Comparison of ENCODE assay signal across 8 cellular contexts in the genomic region with DNA sequence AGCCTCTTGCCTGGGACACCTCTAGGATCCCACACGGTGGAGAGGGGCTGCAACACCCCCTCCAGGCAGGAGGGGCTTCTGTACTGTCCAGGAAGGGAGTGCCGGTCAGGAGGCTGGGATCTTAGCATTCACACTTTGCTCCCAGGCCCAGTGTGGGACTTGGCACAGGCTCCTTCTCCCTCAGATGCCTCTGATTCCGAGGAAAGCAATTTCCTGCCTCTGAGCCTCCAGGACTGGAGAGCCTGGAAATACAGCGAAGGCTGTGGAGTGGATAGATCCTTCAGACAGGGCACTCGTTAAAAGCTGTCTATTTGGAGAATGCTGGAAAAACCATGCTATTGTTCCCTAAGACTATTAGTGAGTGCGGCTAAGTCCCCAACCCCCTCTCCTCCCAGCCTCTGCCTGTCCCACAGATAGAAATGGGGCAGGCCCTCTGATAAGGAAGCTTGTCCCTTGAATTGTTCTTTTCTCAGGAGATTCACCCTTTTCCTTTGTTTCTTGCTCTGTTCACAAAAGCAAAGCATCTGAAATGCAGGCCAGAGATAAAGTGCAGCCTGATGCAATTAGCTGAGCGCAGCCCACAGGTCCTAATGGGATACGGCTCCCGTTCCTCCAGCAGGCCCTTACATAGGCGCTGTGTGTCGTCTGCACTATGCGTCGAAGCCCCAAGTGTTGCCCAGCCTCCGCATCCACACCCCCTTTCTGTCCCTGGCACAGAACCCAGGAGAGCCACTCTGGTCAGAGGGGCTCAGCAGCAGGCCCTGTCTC.
A peak's percentile ranks its signal among the peaks of the same experiment; 100 is the strongest.
DNase-seq lines count a peak whose midpoint lies in the region; ATAC-seq, FAIRE-seq and TF ChIP-seq lines count a peak whose summit lies in the region.
"Had no signal": no experiment of that assay in that cellular context is flagged by ENCODE, and none has a peak within 500 bp of the region (broad histone marks: within the 10 kb centered on the region; RNA-seq: fewer than 3 reads in every experiment).

No MANE protein-coding gene starts in this region.

- H3K27me3 ChIP-seq in HepG2 (ENCODE audit: control insufficient read depth in 1 of 2, insufficient read depth in 2 of 2, low read length in 2 of 2): peaks cover 3 to 12% of the 10 kb centered on the region in 2 experiments; a peak in 2 of 5 replicates
- H3K27me3 ChIP-seq in transverse colon: no peaks in the 10 kb centered on the region

- DNase-seq in M059J (ENCODE audit: low read depth): peak; percentile 35
- peak; percentile 34 for DNase-seq in dedifferentiated amniotic fluid mesenchymal stem cell (ENCODE audit: extremely low spot score)
- DNase-seq in HepG2 (ENCODE audit: low spot score): no peak
- DNase-seq in transverse colon: no peak
- no peak for DNase-seq in NCI-H2171 treated with DMSO at 0.1 percent for 48 hours (lab: John Stamatoyannopoulos, UW)
- no peak for DNase-seq in NCI-H345 treated with DMSO at 0.1 percent for 48 hours (lab: John Stamatoyannopoulos, UW; ENCODE audit: unreplicated experiment)
- DNase-seq: activated CD4-positive, CD25-positive, alpha-beta regulatory T cell treated with anti-CD3 and anti-CD28 coated beads, Interleukin-2, amount 50 U/mL, for 72 hours had no signal

- no peak overlapping the region for H2AFZ ChIP-seq in HepG2 (ENCODE audit: low read length)

- WGBS in HepG2 (ENCODE audit: low lambda C conversion rate): 60% methylated on average over 12 of the region's 14 CpGs
- 63% methylated on average over 14 of the region's 14 CpGs; no CpG with 5 or more reads in 1 of the 2 donors for WGBS in transverse colon (ENCODE audit: low coverage in 1 of 2), 2 donors

- no peak for TF ChIP-seq POLR2A in HepG2 (IDR thresholded peaks at IDR 0.05; ENCODE audit: insufficient read depth in 1 of 2, low read depth in 2 of 2, low read length in 2 of 2)
- TF ChIP-seq POLR2A in transverse colon (IDR thresholded peaks at IDR 0.05): no peak

- TF ChIP-seq CTCF in HepG2 (CRISPR knock-in tag; IDR thresholded peaks at IDR 0.05): no peak
- TF ChIP-seq CTCF in transverse colon (IDR thresholded peaks at IDR 0.05): no peak

- no peaks in the 10 kb centered on the region for H3K79me2 ChIP-seq in HepG2 (ENCODE audit: insufficient read depth, low read length)

- H3K4me2 ChIP-seq in HepG2 (ENCODE audit: low read depth, low read length): no peak overlapping the region

- no TSS peak for BruUV-seq in HepG2 (replicated peaks; lab: Mats Ljungman, UMichigan)

- H4K20me1 ChIP-seq in HepG2 (ENCODE audit: insufficient read depth, low read length): no peaks in the 10 kb centered on the region

- H3K36me3 ChIP-seq in HepG2 (replicated peaks in 1 of 2; ENCODE audit: control insufficient read depth in 1 of 2, insufficient read depth in 2 of 2, low read length in 2 of 2) (no peaks in the 10 kb centered on the region), transverse colon (no peaks in the 10 kb centered on the region)

- TF ChIP-seq RAD21 in HepG2 (CRISPR knock-in tag; IDR thresholded peaks at IDR 0.05): no peak

- H3K9me3 ChIP-seq in HepG2 (ENCODE audit: low read length) (no peaks in the 10 kb centered on the region), transverse colon (no peaks in the 10 kb centered on the region)

- in situ Hi-C loops in HepG2 (cut with HindIII; ENCODE audit: extremely low pct_ligation_motif_present, low pct_unique_long_range_greater_than_20kb): no loop called here
- in situ Hi-C loops in transverse colon (cut with MboI; ENCODE audit: low pct_ligation_motif_present in 1 of 4, low pct_unique_long_range_greater_than_20kb in 1 of 4, low sequenced_read_pairs in 3 of 4): no loop called here

- H3K9ac ChIP-seq in HepG2 (ENCODE audit: insufficient read depth, low read depth, low read length): no peak overlapping the region

- H3K4me1 ChIP-seq in HepG2 (ENCODE audit: insufficient read depth, low read length) (no peaks in the 10 kb centered on the region), transverse colon (peaks cover 0 to 12% (median 3%) of the 10 kb centered on the region in 4 donors)

- POLR2A ChIA-PET in HepG2 (lab: Yijun Ruan, JAX): no interaction called here

- H3K4me3 ChIP-seq in HepG2 (replicated peaks in 1 of 3; ENCODE audit: insufficient read depth in 1 of 3, low read depth in 2 of 3, low read length in 3 of 3): no peak overlapping the region
- H3K4me3 ChIP-seq in transverse colon: no peak overlapping the region

- ATAC-seq in HepG2: peak; percentile 29
- ATAC-seq in GM18858 (IDR thresholded peaks at IDR 0.05; ENCODE audit: unreplicated experiment): no peak

- H3K27ac ChIP-seq in HepG2 (ENCODE audit: extremely low read length, insufficient read depth, low read length) (no peak overlapping the region), transverse colon (peak overlapping the region; percentile 14 to 38 (median 27))

- CTCF ChIA-PET in HepG2 (lab: Yijun Ruan, JAX; ENCODE audit: low intra/inter-chr PET ratio, low total read pairs): no interaction called here

- TF ChIP-seq EP300 in HepG2 (IDR thresholded peaks at IDR 0.05; ENCODE audit: low read depth in 2 of 2, low read length in 2 of 2) (no peak), HepG2 (CRISPR knock-in tag; IDR thresholded peaks at IDR 0.05; ENCODE audit: borderline replicate concordance) (no peak), transverse colon (IDR thresholded peaks at IDR 0.05; ENCODE audit: low read depth) (no peak)

- intact Hi-C loops in HepG2 (cut with micrococcal nuclease; ENCODE audit: unreplicated experiment): no loop called here
- intact Hi-C loops in transverse colon (cut with DNase I; ENCODE audit: low total_unique reads): no loop called here

- no peak for FAIRE-seq in HepG2 (lab: Jason Lieb, UNC)

TF ChIP-seq in HepG2, 621 proteins besides CTCF, POLR2A, EP300 and RAD21:
- no peak for TF ChIP-seq ZNF674 (CRISPR knock-in tag; IDR thresholded peaks at IDR 0.05; ENCODE audit: low read depth)
- no peak for TF ChIP-seq ZNF121 (CRISPR knock-in tag; IDR thresholded peaks at IDR 0.05)
- no peak for TF ChIP-seq HDAC6 (IDR thresholded peaks at IDR 0.05; ENCODE audit: low read depth, low read length)

Comparison
In these comparisons a context has a peak if more than half of its experiments do, and no peak if none do; other contexts are left out.
1. DNase-seq: peak in M059J (single experiment) and dedifferentiated amniotic fluid mesenchymal stem cell (single experiment); none in HepG2 (single experiment), transverse colon (single experiment), NCI-H2171 treated with DMSO at 0.1 percent for 48 hours (single experiment) and NCI-H345 treated with DMSO at 0.1 percent for 48 hours (single experiment).